Comparison of ENCODE assay signal across 8 cellular contexts in the genomic region with DNA sequence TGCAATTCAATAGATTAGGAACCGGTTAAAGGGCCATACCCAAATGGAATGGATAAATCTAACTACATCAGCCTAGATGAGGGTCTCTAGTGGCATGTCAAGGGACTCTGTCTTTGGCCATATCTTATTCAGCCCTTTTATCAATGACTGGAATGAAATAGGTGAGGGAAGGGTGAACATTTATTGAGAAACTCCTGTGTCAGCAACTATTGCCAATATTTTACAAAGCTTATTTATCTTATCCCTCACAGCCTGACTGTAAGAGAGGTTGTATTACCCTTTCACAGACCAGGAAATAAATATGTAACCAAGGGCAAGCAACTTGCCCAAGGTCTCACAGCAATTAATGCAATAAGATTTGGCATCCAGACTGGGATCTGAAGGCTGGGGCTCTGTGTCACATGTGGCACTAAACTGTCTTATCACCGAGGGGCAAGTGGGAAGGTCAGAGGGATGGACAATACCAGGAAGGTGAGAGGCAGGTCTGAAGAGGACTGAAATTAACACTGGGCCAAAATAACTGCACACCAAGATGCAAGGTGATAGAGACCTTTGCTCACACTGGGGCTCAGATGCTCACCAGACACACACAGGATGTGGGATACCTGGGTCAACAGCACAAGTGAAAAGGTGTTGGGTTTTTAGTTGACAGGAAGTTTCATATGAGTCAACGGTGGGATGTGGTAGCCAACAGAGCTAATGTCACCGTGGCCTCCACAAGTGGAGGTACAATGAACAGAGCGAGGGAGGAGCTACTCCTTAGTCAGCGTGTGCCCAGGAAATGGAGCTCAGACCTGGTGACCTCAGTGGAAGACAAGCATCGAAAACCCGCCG.
DNase-seq lines count a peak whose midpoint lies in the region; ATAC-seq, FAIRE-seq and TF ChIP-seq lines count a peak whose summit lies in the region.

No MANE protein-coding gene starts in this region.

- ATAC-seq in GM19035 (IDR thresholded peaks at IDR 0.05; ENCODE audit: unreplicated experiment) = peak; percentile 95
- peak; percentile 96 for ATAC-seq in HG03135 (IDR thresholded peaks at IDR 0.05; ENCODE audit: unreplicated experiment)
- ATAC-seq in activated CD8-positive, alpha-beta T cell treated with anti-CD3 and anti-CD28 coated beads, Interleukin-2, amount 10 ng/mL, durations not matched to agents 7 days and 5 days = peak; percentile 94
- no peak for ATAC-seq in WTC11

- no peak for FAIRE-seq in D721Med (lab: Jason Lieb, UNC)

- POLR2A ChIA-PET in activated CD8-positive, alpha-beta T cell treated with anti-CD3 and anti-CD28 coated beads, Interleukin-2, amount 10 ng/mL, durations not matched to agents 7 days and 5 days (lab: Charles Lee) = interaction anchor here (0.6 to 1.9 kb wide), 8 partner anchors 10 to 433 kb away, joined by 3 to 8 read pairs (median 3); partner anchors contain the start of genes RPLP1 and TLE3
- POLR2A ChIA-PET in WTC11 (lab: Charles Lee) = no interaction called here

- DNase-seq in activated CD8-positive, alpha-beta T cell treated with anti-CD3 and anti-CD28 coated beads, Interleukin-2, amount 10 ng/mL, durations not matched to agents 7 days and 5 days = peak; percentile 94
- DNase-seq in dedifferentiated amniotic fluid mesenchymal stem cell (ENCODE audit: extremely low spot score) = no peak
- no peak for DNase-seq in WTC11 (ENCODE audit: low spot score)
- no peak for DNase-seq in retina
- no peak for DNase-seq in D721Med (ENCODE audit: insufficient read length, low spot score)

- peaks cover 2% of the 10 kb centered on the region for H3K27me3 Mint-ChIP-seq in activated CD8-positive, alpha-beta T cell treated with anti-CD3 and anti-CD28 coated beads, Interleukin-2, amount 10 ng/mL, durations not matched to agents 7 days and 5 days (ENCODE audit: low read depth)
- H3K27me3 Mint-ChIP-seq in WTC11 (ENCODE audit: low read depth) = no peaks in the 10 kb centered on the region; the same call in 1 of the 2 replicates

- H3K4me1 Mint-ChIP-seq in activated CD8-positive, alpha-beta T cell treated with anti-CD3 and anti-CD28 coated beads, Interleukin-2, amount 10 ng/mL, durations not matched to agents 7 days and 5 days (ENCODE audit: low read depth) = peaks cover 68% of the 10 kb centered on the region
- peaks cover 8% of the 10 kb centered on the region for H3K4me1 Mint-ChIP-seq in WTC11

- H3K4me3 Mint-ChIP-seq in activated CD8-positive, alpha-beta T cell treated with anti-CD3 and anti-CD28 coated beads, Interleukin-2, amount 10 ng/mL, durations not matched to agents 7 days and 5 days = peak overlapping the region; percentile 27
- H3K4me3 Mint-ChIP-seq in WTC11 = no peak overlapping the region

- no peak overlapping the region for H3K4me3 ChIP-seq in skin epidermis

- H3K27ac Mint-ChIP-seq in activated CD8-positive, alpha-beta T cell treated with anti-CD3 and anti-CD28 coated beads, Interleukin-2, amount 10 ng/mL, durations not matched to agents 7 days and 5 days = peak overlapping the region; percentile 91
- H3K27ac Mint-ChIP-seq in WTC11 = no peak overlapping the region

- TF ChIP-seq CTCF in WTC11 (IDR thresholded peaks at IDR 0.05) (no peak), D721Med (IDR thresholded peaks at IDR 0.05; ENCODE audit: insufficient read depth, missing control alignments) (no peak)

- CTCF ChIA-PET in activated CD8-positive, alpha-beta T cell treated with anti-CD3 and anti-CD28 coated beads, Interleukin-2, amount 10 ng/mL, durations not matched to agents 7 days and 5 days (lab: Charles Lee) = interaction anchor here (0.6 to 2.7 kb wide), 18 partner anchors 10 to 774 kb away, joined by 3 to 12 read pairs (median 4); partner anchors contain the start of gene TLE3
- CTCF ChIA-PET in WTC11 (lab: Charles Lee) = no interaction called here

- H3K9me3 Mint-ChIP-seq in activated CD8-positive, alpha-beta T cell treated with anti-CD3 and anti-CD28 coated beads, Interleukin-2, amount 10 ng/mL, durations not matched to agents 7 days and 5 days (ENCODE audit: insufficient read depth) = peaks cover 7% of the 10 kb centered on the region
- H3K9me3 Mint-ChIP-seq in WTC11 = peaks cover 24% of the 10 kb centered on the region

- H3K27ac ChIP-seq in skin epidermis = peak overlapping the region in 11 of 21 experiments; percentile 2 to 76 (median 39)

- peaks cover 28% of the 10 kb centered on the region for H3K36me3 Mint-ChIP-seq in activated CD8-positive, alpha-beta T cell treated with anti-CD3 and anti-CD28 coated beads, Interleukin-2, amount 10 ng/mL, durations not matched to agents 7 days and 5 days (ENCODE audit: low read depth)
- H3K36me3 Mint-ChIP-seq in WTC11 = peaks cover 4% of the 10 kb centered on the region

TF ChIP-seq in WTC11, 78 proteins besides CTCF, POLR2A, EP300 and RAD21:
- no peak for TF ChIP-seq TCF7 (CRISPR knock-in tag; IDR thresholded peaks at IDR 0.05; ENCODE audit: low read depth)
- no peak for TF ChIP-seq PRDM15 (CRISPR knock-in tag; IDR thresholded peaks at IDR 0.05)
- no peak for TF ChIP-seq TP53 (CRISPR knock-in tag; IDR thresholded peaks at IDR 0.05)
- TF ChIP-seq, protein P1, sequence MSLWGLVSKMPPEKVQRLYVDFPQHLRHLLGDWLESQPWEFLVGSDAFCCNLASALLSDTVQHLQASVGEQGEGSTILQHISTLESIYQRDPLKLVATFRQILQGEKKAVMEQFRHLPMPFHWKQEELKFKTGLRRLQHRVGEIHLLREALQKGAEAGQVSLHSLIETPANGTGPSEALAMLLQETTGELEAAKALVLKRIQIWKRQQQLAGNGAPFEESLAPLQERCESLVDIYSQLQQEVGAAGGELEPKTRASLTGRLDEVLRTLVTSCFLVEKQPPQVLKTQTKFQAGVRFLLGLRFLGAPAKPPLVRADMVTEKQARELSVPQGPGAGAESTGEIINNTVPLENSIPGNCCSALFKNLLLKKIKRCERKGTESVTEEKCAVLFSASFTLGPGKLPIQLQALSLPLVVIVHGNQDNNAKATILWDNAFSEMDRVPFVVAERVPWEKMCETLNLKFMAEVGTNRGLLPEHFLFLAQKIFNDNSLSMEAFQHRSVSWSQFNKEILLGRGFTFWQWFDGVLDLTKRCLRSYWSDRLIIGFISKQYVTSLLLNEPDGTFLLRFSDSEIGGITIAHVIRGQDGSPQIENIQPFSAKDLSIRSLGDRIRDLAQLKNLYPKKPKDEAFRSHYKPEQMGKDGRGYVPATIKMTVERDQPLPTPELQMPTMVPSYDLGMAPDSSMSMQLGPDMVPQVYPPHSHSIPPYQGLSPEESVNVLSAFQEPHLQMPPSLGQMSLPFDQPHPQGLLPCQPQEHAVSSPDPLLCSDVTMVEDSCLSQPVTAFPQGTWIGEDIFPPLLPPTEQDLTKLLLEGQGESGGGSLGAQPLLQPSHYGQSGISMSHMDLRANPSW (CRISPR knock-in tag; conservative IDR thresholded peaks at IDR 0.05; ENCODE audit: low read depth) = no peak
- TF ChIP-seq JAZF1 (CRISPR knock-in tag; IDR thresholded peaks at IDR 0.05) = no peak
- no peak for TF ChIP-seq SMAD3 (CRISPR knock-in tag; IDR thresholded peaks at IDR 0.05; ENCODE audit: borderline replicate concordance)
- TF ChIP-seq PRRX2 (CRISPR knock-in tag; IDR thresholded peaks at IDR 0.05) = no peak
- TF ChIP-seq GRHL2 (CRISPR knock-in tag; IDR thresholded peaks at IDR 0.05; ENCODE audit: insufficient replicate concordance, severe bottlenecking) = no peak
- TF ChIP-seq, protein P2, sequence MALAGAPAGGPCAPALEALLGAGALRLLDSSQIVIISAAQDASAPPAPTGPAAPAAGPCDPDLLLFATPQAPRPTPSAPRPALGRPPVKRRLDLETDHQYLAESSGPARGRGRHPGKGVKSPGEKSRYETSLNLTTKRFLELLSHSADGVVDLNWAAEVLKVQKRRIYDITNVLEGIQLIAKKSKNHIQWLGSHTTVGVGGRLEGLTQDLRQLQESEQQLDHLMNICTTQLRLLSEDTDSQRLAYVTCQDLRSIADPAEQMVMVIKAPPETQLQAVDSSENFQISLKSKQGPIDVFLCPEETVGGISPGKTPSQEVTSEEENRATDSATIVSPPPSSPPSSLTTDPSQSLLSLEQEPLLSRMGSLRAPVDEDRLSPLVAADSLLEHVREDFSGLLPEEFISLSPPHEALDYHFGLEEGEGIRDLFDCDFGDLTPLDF (CRISPR knock-in tag; IDR thresholded peaks at IDR 0.05) = no peak
TF ChIP-seq in WTC11: peak in this region for 0.
